8 cellular contexts compared by ENCODE assay signal in genomic region chr18:23135679-23136325, GRCh38. TPM values are rescaled to one million over a fixed set of nuclear protein-coding genes. Genes with fewer than 3 reads are reported as not detected.
DNase-seq lines count a peak whose midpoint lies in the region; ATAC-seq and TF ChIP-seq lines count a peak whose summit lies in the region.

No MANE protein-coding gene starts in this region.

- 0% methylated on average over 31 of the region's 112 CpGs for WGBS in prostate gland

- peak overlapping the region; percentile 96 for H3K4me2 ChIP-seq in BLaER1

- H3K9me3 ChIP-seq in BLaER1, result no peaks in the 10 kb centered on the region
- H3K9me3 ChIP-seq in prostate gland, result no peaks in the 10 kb centered on the region

- H3K36me3 Mint-ChIP-seq in activated T-cell treated with anti-CD3 and anti-CD28 coated beads, Interleukin-2, amount 50 U/mL, for 72 hours (ENCODE audit: insufficient read depth in 2 of 2), result peaks cover 0 to 4% of the 10 kb centered on the region in 2 donors

- peak overlapping the region; percentile 69 to 81 for H3K4me3 Mint-ChIP-seq in activated T-cell treated with anti-CD3 and anti-CD28 coated beads, Interleukin-2, amount 50 U/mL, for 72 hours

- H3K9me3 Mint-ChIP-seq in activated T-cell treated with anti-CD3 and anti-CD28 coated beads, Interleukin-2, amount 50 U/mL, for 72 hours, result no peaks in the 10 kb centered on the region

- peaks cover 41% of the 10 kb centered on the region for H4K20me1 ChIP-seq in BLaER1

- H3K36me3 ChIP-seq in BLaER1 (no peaks in the 10 kb centered on the region), prostate gland (no peaks in the 10 kb centered on the region)

- intact Hi-C loops in left ventricle myocardium superior (cut with micrococcal nuclease) (no loop called here), prostate gland (cut with DNase I) (loop anchor here (2.0 to 10.0 kb wide), 5 partner anchors 56 to 449 kb away; partner anchors contain the start of genes NPC1, RBBP8 and RMC1)

- peak overlapping the region; percentile 78 for H3K27ac ChIP-seq in BLaER1
- H3K27ac ChIP-seq in prostate gland, result peak overlapping the region; percentile 50 to 66

- TF ChIP-seq POLR2A in prostate gland (IDR thresholded peaks at IDR 0.05), result no peak

- peak overlapping the region; percentile 81 for H3K4me3 ChIP-seq in BLaER1
- H3K4me3 ChIP-seq in Jurkat, Clone E6-1 (ENCODE audit: low read length), result peak overlapping the region; percentile 41; the same call in 1 of the 2 replicates
- H3K4me3 ChIP-seq in prostate gland, result peak overlapping the region; percentile 44 to 47

- DNase-seq in GM19238 (ENCODE audit: insufficient read length, low spot score) (peak; percentile 45), left ventricle myocardium superior (peak; percentile 67), prostate gland (ENCODE audit: low spot score) (no peak), NCI-H446 treated with DMSO at 0.1 percent for 48 hours (lab: John Stamatoyannopoulos, UW) (no peak)
- DNase-seq in Jurkat, Clone E6-1 (ENCODE audit: low read depth, low spot score), result no peak
- DNase-seq in activated T-cell treated with anti-CD3 and anti-CD28 coated beads, Interleukin-2, amount 50 U/mL, for 72 hours, result peak; percentile 40 to 60

- H3K4me1 ChIP-seq in BLaER1 (peaks cover 46% of the 10 kb centered on the region), prostate gland (replicated peaks) (no peaks in the 10 kb centered on the region)

- H3K4me1 Mint-ChIP-seq in activated T-cell treated with anti-CD3 and anti-CD28 coated beads, Interleukin-2, amount 50 U/mL, for 72 hours (ENCODE audit: low read depth), result peaks cover 15% of the 10 kb centered on the region

- ATAC-seq in activated T-cell treated with anti-CD3 and anti-CD28 coated beads, Interleukin-2, amount 50 U/mL, for 72 hours (replicated peaks in 1 of 2), result peak; percentile 60 to 61
- ATAC-seq in left ventricle myocardium superior (peak; percentile 16), GM21526 (IDR thresholded peaks at IDR 0.05; ENCODE audit: low FRiP score, unreplicated experiment) (no peak)

- no peak for TF ChIP-seq CTCF in prostate gland (IDR thresholded peaks at IDR 0.05)

- peak overlapping the region; percentile 78 for H3K9ac ChIP-seq in BLaER1

- no peak overlapping the region for H3K27ac Mint-ChIP-seq in activated T-cell treated with anti-CD3 and anti-CD28 coated beads, Interleukin-2, amount 50 U/mL, for 72 hours

- H3K27me3 Mint-ChIP-seq in activated T-cell treated with anti-CD3 and anti-CD28 coated beads, Interleukin-2, amount 50 U/mL, for 72 hours (ENCODE audit: low read depth), result peaks cover 32% of the 10 kb centered on the region

- H3K27me3 ChIP-seq in BLaER1, result peaks cover 58% of the 10 kb centered on the region
- no peaks in the 10 kb centered on the region for H3K27me3 ChIP-seq in prostate gland (replicated peaks; ENCODE audit: insufficient read depth)

RNA-seq across cellular contexts. Expression of gene CABLES1, which starts 0.5 kb away (rescaled TPM):
- polyA plus RNA-seq in Jurkat, Clone E6-1 (2012; ENCODE audit: insufficient read depth, insufficient read length), result 5.7 TPM
- 10 to 100 TPM in 1 of 2 donors, 1 to 10 TPM in 1; 5.5 to 15.0 TPM for total RNA-seq in activated T-cell treated with anti-CD3 and anti-CD28 coated beads, Interleukin-2, amount 50 U/mL, for 72 hours
- total RNA-seq in left ventricle myocardium superior, result 3.2 TPM
- total RNA-seq in prostate gland, result 10 to 100 TPM in 1 of 2 donors, 1 to 10 TPM in 1; 3.9 to 16.2 TPM

Comparison
In these comparisons a context has a peak if more than half of its experiments do, and no peak if none do; other contexts are left out.
1. DNase-seq: peak in GM19238 (single experiment), activated T-cell treated with anti-CD3 and anti-CD28 coated beads, Interleukin-2, amount 50 U/mL, for 72 hours (2 of 2) and left ventricle myocardium superior (single experiment); none in Jurkat, Clone E6-1 (single experiment), prostate gland (single experiment) and NCI-H446 treated with DMSO at 0.1 percent for 48 hours (single experiment).
2. Peak in every context shown above with its lines, with median percentiles within 50 percentile points of each other: H3K4me3 ChIP-seq.